In the genomic region with DNA sequence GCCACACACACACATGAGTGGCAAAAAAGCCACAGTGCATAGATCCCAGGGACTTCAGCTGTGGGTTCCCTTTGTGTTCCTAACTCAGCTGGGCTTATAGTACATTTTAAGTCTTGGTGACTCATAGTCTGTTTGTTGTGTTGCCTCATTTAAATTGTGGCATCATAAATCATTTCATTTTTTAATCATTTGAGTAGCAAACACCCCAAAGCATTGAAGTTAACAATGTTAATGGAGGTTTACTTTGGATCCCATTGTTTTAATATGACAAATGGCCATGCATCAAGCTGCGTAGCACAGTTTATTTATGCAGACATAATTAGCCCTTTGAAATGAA, we compare ENCODE assay signal across 21 cellular contexts. TPM values are rescaled to one million over a fixed set of nuclear protein-coding genes. Genes with fewer than 3 reads are reported as not detected.
A peak's percentile ranks its signal among the peaks of the same experiment; 100 is the strongest.
DNase-seq lines count a peak whose midpoint lies in the region; ATAC-seq and TF ChIP-seq lines count a peak whose summit lies in the region.
"Had no signal": no experiment of that assay in that cellular context is flagged by ENCODE, and none has a peak within 500 bp of the region (broad histone marks: within the 10 kb centered on the region; RNA-seq: fewer than 3 reads in every experiment).

No MANE protein-coding gene starts in this region.

- H2AFZ ChIP-seq in IMR-90 (replicated peaks; ENCODE audit: low read length, poor library complexity), result no peak overlapping the region
- H2AFZ ChIP-seq: GM23338 had no signal

- H3K4me2 ChIP-seq in IMR-90 (ENCODE audit: low read depth, low read length), result no peak overlapping the region
- H3K4me2 ChIP-seq: GM23338 had no signal

- H3K4me3 ChIP-seq in IMR-90 (ENCODE audit: insufficient read depth, low read depth, low read length) (no peak overlapping the region), ascending aorta (no peak overlapping the region), dorsolateral prefrontal cortex (no peak overlapping the region)
- H3K4me3 ChIP-seq: GM23338, psoas muscle, uterus had no signal

- H3K9me3 ChIP-seq in IMR-90 (ENCODE audit: control insufficient read depth, insufficient read depth, low read length), result no peaks in the 10 kb centered on the region
- no peaks in the 10 kb centered on the region for H3K9me3 ChIP-seq in ascending aorta
- H3K9me3 ChIP-seq: psoas muscle, uterus had no signal

- no peak overlapping the region for H4K91ac ChIP-seq in IMR-90 (ENCODE audit: insufficient read depth, low read depth, low read length)

- DNase-seq in AG08396 (ENCODE audit: low spot score), result peak; percentile 13
- peak; percentile 63 for DNase-seq in IMR-90
- no peak for DNase-seq in ascending aorta (ENCODE audit: low spot score in 2 of 2)
- peak; percentile 11 for DNase-seq in myocyte (ENCODE audit: low read depth)
- DNase-seq in SKM-1 treated with dmso at 0.1 percent for 144 hours (lab: John Stamatoyannopoulos, UW; ENCODE audit: unreplicated experiment), result no peak
- no peak for DNase-seq in dorsolateral prefrontal cortex
- DNase-seq in stimulated activated CD4-positive, alpha-beta T cell treated with anti-CD3 and anti-CD28 coated beads, Interleukin-15, amount 100 ng/mL, for 24 hours, result no peak
- DNase-seq: activated CD4-positive, alpha-beta T cell treated with anti-CD3 and anti-CD28 coated beads for 36 hours; anterior cingulate cortex; effector memory CD8-positive, alpha-beta T cell; GF-D8; Kasumi-1; NCI-H345; psoas muscle; stimulated activated CD4-positive, alpha-beta T cell treated with anti-CD3 and anti-CD28 coated beads, Interleukin-4, amount 100 ng/mL, for 1 hour; uterus had no signal

- intact Hi-C loops in IMR-90 (cut with micrococcal nuclease) (no loop called here), ascending aorta (cut with DNase I) (no loop called here), dorsolateral prefrontal cortex (cut with DNase I) (no loop called here)

- no peak overlapping the region for H3K4ac ChIP-seq in IMR-90 (ENCODE audit: low read depth, low read length)

- H3K36me3 ChIP-seq in IMR-90 (ENCODE audit: control insufficient read depth, insufficient read depth, low read length) (no peaks in the 10 kb centered on the region), ascending aorta (no peaks in the 10 kb centered on the region)
- H3K36me3 ChIP-seq: uterus had no signal

- H4K20me1 ChIP-seq in IMR-90 (ENCODE audit: insufficient read depth, low read length), result no peaks in the 10 kb centered on the region

- TF ChIP-seq CTCF in IMR-90 (conservative IDR thresholded peaks at IDR 0.05; ENCODE audit: low read depth, low read length), result no peak
- TF ChIP-seq CTCF in ascending aorta (IDR thresholded peaks at IDR 0.05), result no peak
- TF ChIP-seq CTCF in dorsolateral prefrontal cortex (IDR thresholded peaks at IDR 0.05 in 54 of 56, conservative IDR thresholded peaks at IDR 0.05 in 2 of 56; ENCODE audit: low read depth in 1 of 56, partially characterized antibody in 56 of 56), result no peak

- peak; percentile 64 for ATAC-seq in IMR-90 (ENCODE audit: low read depth)
- ATAC-seq in HG03135 (IDR thresholded peaks at IDR 0.05; ENCODE audit: unreplicated experiment), result no peak
- ATAC-seq: activated CD4-positive, alpha-beta T cell treated with anti-CD3 and anti-CD28 coated beads for 36 hours; effector memory CD8-positive, alpha-beta T cell; GM23338; psoas muscle; stimulated activated effector memory CD8-positive, alpha-beta T cell treated with anti-CD3 and anti-CD28 coated beads, Interleukin-12 subunit alpha, Interleukin-12 subunit beta, amount 100 ng/mL, for 72 hours had no signal

- H4K8ac ChIP-seq in IMR-90 (ENCODE audit: low read depth in 2 of 2, low read length in 2 of 2), result no peak overlapping the region

- no peak overlapping the region for H3K9ac ChIP-seq in IMR-90 (ENCODE audit: low read depth, low read length)

- H3K79me1 ChIP-seq in IMR-90 (ENCODE audit: low read depth in 1 of 2, low read length in 2 of 2), result no peaks in the 10 kb centered on the region

- CTCF ChIA-PET in IMR-90 (lab: Yijun Ruan, JAX), result no interaction called here

- in situ Hi-C loops in IMR-90 (cut with MboI; ENCODE audit: low sequenced_read_pairs), result no loop called here

- H3K14ac ChIP-seq in IMR-90 (replicated peaks; ENCODE audit: low read depth, low read length), result no peak overlapping the region

- H3K56ac ChIP-seq in IMR-90 (ENCODE audit: extremely low read depth, insufficient read depth, low read length), result no peak overlapping the region

- peaks cover 5% of the 10 kb centered on the region for H3K9me1 ChIP-seq in IMR-90 (ENCODE audit: insufficient read depth, low read length)

- dilution Hi-C loops in IMR-90 (cut with HindIII; ENCODE audit: low sequenced_read_pairs, unreplicated experiment), result no loop called here

- no peak overlapping the region for H2AK9ac ChIP-seq in IMR-90 (replicated peaks; ENCODE audit: low read depth, low read length, poor library complexity)

- H2BK5ac ChIP-seq in IMR-90 (ENCODE audit: low read depth, low read length, poor library complexity, severe bottlenecking), result no peak overlapping the region

- H3K27me3 ChIP-seq in IMR-90 (ENCODE audit: control insufficient read depth, insufficient read depth, low read length), result no peaks in the 10 kb centered on the region
- no peaks in the 10 kb centered on the region for H3K27me3 ChIP-seq in ascending aorta
- peaks cover 0 to 4% (median 0%) of the 10 kb centered on the region in 45 donors for H3K27me3 ChIP-seq in dorsolateral prefrontal cortex
- H3K27me3 ChIP-seq: uterus had no signal

- no TSS peak for BruUV-seq in IMR-90 (replicated peaks; lab: Mats Ljungman, UMichigan)

- H3K27ac ChIP-seq in IMR-90 (ENCODE audit: insufficient read depth, low read length) (no peak overlapping the region), ascending aorta (peak overlapping the region; percentile 84 to 90), dorsolateral prefrontal cortex (no peak overlapping the region)
- H3K27ac ChIP-seq: psoas muscle had no signal

- 0 out of 2 replicates have a peak overlapping the region, but pooled peaks have one; percentile 18 for H2BK20ac ChIP-seq in IMR-90 (ENCODE audit: low read depth, low read length)

- no peak overlapping the region for H3K23ac ChIP-seq in IMR-90 (ENCODE audit: low read depth, low read length)

- H3K18ac ChIP-seq in IMR-90 (ENCODE audit: low read depth, low read length), result no peak overlapping the region

- H2BK120ac ChIP-seq in IMR-90 (ENCODE audit: low read depth, low read length), result no peak overlapping the region

- no peak overlapping the region for H2AK5ac ChIP-seq in IMR-90 (ENCODE audit: low read depth, low read length)

- TF ChIP-seq POLR2A in IMR-90 (IDR thresholded peaks at IDR 0.05; ENCODE audit: low read depth, low read length), result no peak

- POLR2A ChIA-PET in IMR-90 (lab: Charles Lee; ENCODE audit: unreplicated experiment), result no interaction called here

- no peak for TF ChIP-seq RAD21 in IMR-90 (IDR thresholded peaks at IDR 0.05; ENCODE audit: low read length)

- H4K5ac ChIP-seq in IMR-90 (ENCODE audit: low read depth, low read length), result no peak overlapping the region

- H2BK15ac ChIP-seq in IMR-90 (ENCODE audit: low read depth, low read length), result no peak overlapping the region

- WGBS in IMR-90 (ENCODE audit: extremely low coverage in 2 of 2, insufficient read length in 1 of 2), 2 experiments, result no CpG with 5 or more reads among the region's 1 CpG

- peaks cover 11% of the 10 kb centered on the region for H3K4me1 ChIP-seq in IMR-90 (ENCODE audit: control insufficient read depth, insufficient read depth, low read length)
- peaks cover 10 to 47% of the 10 kb centered on the region in 2 donors for H3K4me1 ChIP-seq in ascending aorta
- H3K4me1 ChIP-seq: psoas muscle, uterus had no signal

TF ChIP-seq in IMR-90, 13 proteins besides CTCF, POLR2A, EP300 and RAD21:
- no peak for TF ChIP-seq NFE2L2 (IDR thresholded peaks at IDR 0.05; ENCODE audit: low read depth, low read length)
- peak; percentile 35 for TF ChIP-seq CEBPB (IDR thresholded peaks at IDR 0.05; ENCODE audit: low read depth, low read length)
- TF ChIP-seq SMC3 (IDR thresholded peaks at IDR 0.05; ENCODE audit: low read depth, low read length), result no peak
- TF ChIP-seq MAFK (IDR thresholded peaks at IDR 0.05; ENCODE audit: low read depth, low read length), result no peak
- TF ChIP-seq, protein P1, sequence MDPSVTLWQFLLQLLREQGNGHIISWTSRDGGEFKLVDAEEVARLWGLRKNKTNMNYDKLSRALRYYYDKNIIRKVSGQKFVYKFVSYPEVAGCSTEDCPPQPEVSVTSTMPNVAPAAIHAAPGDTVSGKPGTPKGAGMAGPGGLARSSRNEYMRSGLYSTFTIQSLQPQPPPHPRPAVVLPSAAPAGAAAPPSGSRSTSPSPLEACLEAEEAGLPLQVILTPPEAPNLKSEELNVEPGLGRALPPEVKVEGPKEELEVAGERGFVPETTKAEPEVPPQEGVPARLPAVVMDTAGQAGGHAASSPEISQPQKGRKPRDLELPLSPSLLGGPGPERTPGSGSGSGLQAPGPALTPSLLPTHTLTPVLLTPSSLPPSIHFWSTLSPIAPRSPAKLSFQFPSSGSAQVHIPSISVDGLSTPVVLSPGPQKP (IDR thresholded peaks at IDR 0.05; ENCODE audit: borderline replicate concordance, low read depth, low read length), result no peak
- no peak for TF ChIP-seq MAZ (IDR thresholded peaks at IDR 0.05; ENCODE audit: borderline replicate concordance, low read depth, low read length)
- TF ChIP-seq BHLHE40 (IDR thresholded peaks at IDR 0.05; ENCODE audit: low read depth, low read length), result no peak
- no peak for TF ChIP-seq CHD1 (IDR thresholded peaks at IDR 0.05; ENCODE audit: low read depth, low read length)
- no peak for TF ChIP-seq RCOR1 (IDR thresholded peaks at IDR 0.05; ENCODE audit: insufficient replicate concordance, low read length)
- peak; percentile 59; the same call in 1 of the 2 replicates for TF ChIP-seq FOS (IDR thresholded peaks at IDR 0.05; ENCODE audit: low read depth, low read length)
- no peak for TF ChIP-seq MXI1 (IDR thresholded peaks at IDR 0.05; ENCODE audit: borderline replicate concordance, low read depth, low read length)
- TF ChIP-seq, protein P2, sequence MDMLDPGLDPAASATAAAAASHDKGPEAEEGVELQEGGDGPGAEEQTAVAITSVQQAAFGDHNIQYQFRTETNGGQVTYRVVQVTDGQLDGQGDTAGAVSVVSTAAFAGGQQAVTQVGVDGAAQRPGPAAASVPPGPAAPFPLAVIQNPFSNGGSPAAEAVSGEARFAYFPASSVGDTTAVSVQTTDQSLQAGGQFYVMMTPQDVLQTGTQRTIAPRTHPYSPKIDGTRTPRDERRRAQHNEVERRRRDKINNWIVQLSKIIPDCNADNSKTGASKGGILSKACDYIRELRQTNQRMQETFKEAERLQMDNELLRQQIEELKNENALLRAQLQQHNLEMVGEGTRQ (IDR thresholded peaks at IDR 0.05; ENCODE audit: low read depth, low read length), result no peak

RNA-seq across cellular contexts. Expression of gene PRDM6, which starts 36.1 kb away (rescaled TPM):
- total RNA-seq in IMR-90 (2012; rRNA removed) (0.18 and 0.28 TPM in 2 replicates), ascending aorta (8.4 TPM), myocyte (0.16 TPM in 2 replicates), dorsolateral prefrontal cortex (1 to 10 TPM in 79 of 120 experiments, under 1 TPM in 41; 0.27 to 7.8 (median 1.4) TPM)
- 1.0 and 1.1 TPM in 2 replicates for polyA plus RNA-seq in IMR-90 (2012; rRNA removed)
- 0.45 and 0.59 TPM in 2 replicates for polyA plus RNA-seq in IMR-90 (2012; cell fraction: cytosol; rRNA removed)
- 1.7 and 2.1 TPM in 2 replicates for polyA plus RNA-seq in IMR-90 (2012; cell fraction: nucleus; rRNA removed; ENCODE audit: low replicate concordance)
- 0.43 TPM for polyA plus RNA-seq in myocyte (2012)
- total RNA-seq: activated CD4-positive, alpha-beta T cell treated with anti-CD3 and anti-CD28 coated beads for 36 hours; activated T-helper 1 cell treated with anti-CD3 and anti-CD28 coated beads, Interleukin-12 subunit alpha, Interleukin-12 subunit beta, Interleukin-2, Interleukin-4 antibody, amounts not matched to agents 30 ng/mL and 10 ng/mL and 1 ng/mL, durations not matched to agents 14 hours and 24 hours and 36 hours had no signal
- polyA plus RNA-seq: CD14-positive monocyte had no signal

Comparison
In these comparisons a context has a peak if more than half of its experiments do, and no peak if none do; other contexts are left out.
1. DNase-seq: peak in AG08396 (single experiment), IMR-90 (single experiment) and myocyte (single experiment); none in ascending aorta (0 of 2), SKM-1 treated with dmso at 0.1 percent for 144 hours (single experiment), dorsolateral prefrontal cortex (0 of 10) and stimulated activated CD4-positive, alpha-beta T cell treated with anti-CD3 and anti-CD28 coated beads, Interleukin-15, amount 100 ng/mL, for 24 hours (single experiment).
2. H3K27ac ChIP-seq: peak in ascending aorta (2 of 2); none in IMR-90 (single experiment) and dorsolateral prefrontal cortex (0 of 59).